16 cellular contexts compared by ENCODE assay signal in the genomic region with DNA sequence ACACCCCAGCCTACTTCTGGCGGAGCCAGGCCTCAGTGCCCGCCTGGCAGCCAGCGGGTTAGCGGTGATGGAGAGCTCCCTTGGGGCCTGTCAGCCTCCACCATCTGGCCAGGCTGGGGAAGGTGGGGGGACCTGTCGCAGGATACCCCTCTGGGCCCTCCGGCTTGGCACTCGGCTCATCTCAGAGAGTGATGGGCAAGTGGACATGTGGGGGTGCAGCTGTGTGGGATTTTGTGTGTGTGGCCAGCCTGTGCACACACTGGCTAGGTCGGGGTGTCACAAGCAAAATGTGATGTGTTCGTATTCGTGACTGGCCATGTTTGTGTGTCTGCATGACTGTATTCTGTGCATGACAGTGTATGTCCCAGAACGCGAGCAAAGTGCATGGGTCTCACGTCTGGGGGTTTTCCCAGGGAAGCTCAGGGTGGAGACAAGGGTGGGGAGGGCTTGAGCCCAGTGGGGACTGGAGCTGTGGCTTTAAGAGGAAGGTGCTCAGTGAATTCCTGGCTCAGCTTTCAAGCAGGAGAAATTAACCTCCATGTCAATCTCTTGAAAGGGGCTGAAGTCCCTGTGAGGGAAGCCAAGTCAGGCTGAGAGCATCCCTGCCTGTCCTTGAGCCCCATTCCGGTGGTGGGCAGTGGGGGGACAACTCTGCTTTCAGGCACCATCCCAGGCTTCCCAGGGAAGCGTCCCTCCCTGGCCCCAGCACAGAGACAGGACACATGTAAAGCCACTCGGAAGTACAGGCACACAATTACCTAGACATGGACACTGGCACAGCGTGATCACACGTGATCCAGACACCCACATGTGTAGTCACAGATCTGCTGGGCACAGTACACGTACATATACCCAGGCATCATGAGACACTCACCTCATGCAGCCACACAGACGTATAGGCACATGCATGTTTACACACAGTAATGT. TPM values are rescaled to one million over a fixed set of nuclear protein-coding genes. Genes with fewer than 3 reads are reported as not detected.
DNase-seq lines count a peak whose midpoint lies in the region; ATAC-seq lines count a peak whose summit lies in the region.
"Had no signal": no experiment of that assay in that cellular context is flagged by ENCODE, and none has a peak within 500 bp of the region (broad histone marks: within the 10 kb centered on the region; RNA-seq: fewer than 3 reads in every experiment).

No MANE protein-coding gene starts in this region.

- H3K4me3 Mint-ChIP-seq in activated CD4-positive, alpha-beta T cell treated with anti-CD3 and anti-CD28 coated beads for 36 hours, result no peak overlapping the region
- no peak overlapping the region for H3K4me3 Mint-ChIP-seq in activated CD4-positive, alpha-beta T cell treated with anti-CD3 and anti-CD28 coated beads, Interleukin-2, amount 10 ng/mL, durations not matched to agents 7 days and 5 days
- H3K4me3 Mint-ChIP-seq: activated naive CD8-positive, alpha-beta T cell treated with anti-CD3 and anti-CD28 coated beads, Interleukin-2, amount 50 U/mL, for 24 hours; dendritic cell treated with granulocyte-macrophage colony-stimulating factor and Interleukin-4, amounts not matched to agents 40 ng/mL and 50 ng/mL, for 4 days had no signal

- DNase-seq in activated CD4-positive, alpha-beta T cell treated with anti-CD3 and anti-CD28 coated beads for 36 hours, result peak; percentile 4
- no peak for DNase-seq in activated CD4-positive, alpha-beta T cell treated with anti-CD3 and anti-CD28 coated beads, Interleukin-2, amount 10 ng/mL, durations not matched to agents 7 days and 5 days
- DNase-seq in NCI-H446 treated with DMSO at 0.1 percent for 48 hours (lab: John Stamatoyannopoulos, UW) (peak; percentile 37), glomerular visceral epithelial cell (ENCODE audit: extremely low spot score) (peak; percentile 67), substantia nigra (lab: John Stamatoyannopoulos, UW) (no peak), hypothalamus (lab: John Stamatoyannopoulos, UW) (no peak), left cardiac atrium (no peak)
- DNase-seq: activated naive CD8-positive, alpha-beta T cell treated with anti-CD3 and anti-CD28 coated beads, Interleukin-2, amount 50 U/mL, for 24 hours; EL; HCEC 1CT; NCI-H1048; small intestine had no signal

- intact Hi-C loops in activated CD4-positive, alpha-beta T cell treated with anti-CD3 and anti-CD28 coated beads for 36 hours (cut with DNase I, micrococcal nuclease), result no loop called here
- intact Hi-C loops in left cardiac atrium (cut with DNase I), result loop anchor here in 1 of 2 donors (10.0 kb wide), 1 partner anchor 70 kb away; no protein-coding TSS in a partner anchor

- H3K27ac Mint-ChIP-seq in activated CD4-positive, alpha-beta T cell treated with anti-CD3 and anti-CD28 coated beads for 36 hours, result no peak overlapping the region
- no peak overlapping the region for H3K27ac Mint-ChIP-seq in activated CD4-positive, alpha-beta T cell treated with anti-CD3 and anti-CD28 coated beads, Interleukin-2, amount 10 ng/mL, durations not matched to agents 7 days and 5 days
- H3K27ac Mint-ChIP-seq: activated naive CD8-positive, alpha-beta T cell treated with anti-CD3 and anti-CD28 coated beads, Interleukin-2, amount 50 U/mL, for 24 hours; dendritic cell treated with granulocyte-macrophage colony-stimulating factor and Interleukin-4, amounts not matched to agents 40 ng/mL and 50 ng/mL, for 4 days had no signal

- ATAC-seq in activated CD4-positive, alpha-beta T cell treated with anti-CD3 and anti-CD28 coated beads for 36 hours, result no peak
- ATAC-seq in esophagus mucosa, result no peak
- no peak for ATAC-seq in left cardiac atrium
- ATAC-seq: activated naive CD8-positive, alpha-beta T cell treated with anti-CD3 and anti-CD28 coated beads, Interleukin-2, amount 50 U/mL, for 24 hours had no signal

- CTCF ChIA-PET in activated CD4-positive, alpha-beta T cell treated with anti-CD3 and anti-CD28 coated beads for 36 hours (lab: Charles Lee), result interaction anchor here (0.7 to 1.4 kb wide), 2 partner anchors 115 to 614 kb away, joined by 3 read pairs; no protein-coding TSS in a partner anchor
- CTCF ChIA-PET in activated CD4-positive, alpha-beta T cell treated with anti-CD3 and anti-CD28 coated beads, Interleukin-2, amount 10 ng/mL, durations not matched to agents 7 days and 5 days (lab: Charles Lee), result interaction anchor here (0.6 to 1.4 kb wide), 2 partner anchors 22 to 288 kb away, joined by 3 to 5 read pairs; partner anchors contain the start of gene TMEM39B

- no peaks in the 10 kb centered on the region for H3K27me3 Mint-ChIP-seq in activated CD4-positive, alpha-beta T cell treated with anti-CD3 and anti-CD28 coated beads for 36 hours
- peaks cover 2% of the 10 kb centered on the region for H3K27me3 Mint-ChIP-seq in activated CD4-positive, alpha-beta T cell treated with anti-CD3 and anti-CD28 coated beads, Interleukin-2, amount 10 ng/mL, durations not matched to agents 7 days and 5 days
- H3K27me3 Mint-ChIP-seq: activated naive CD8-positive, alpha-beta T cell treated with anti-CD3 and anti-CD28 coated beads, Interleukin-2, amount 50 U/mL, for 24 hours had no signal

- POLR2A ChIA-PET in activated CD4-positive, alpha-beta T cell treated with anti-CD3 and anti-CD28 coated beads for 36 hours (lab: Charles Lee), result interaction anchor here (0.6 kb wide), 1 partner anchor 144 kb away, joined by 3 read pairs; no protein-coding TSS in a partner anchor
- POLR2A ChIA-PET in activated CD4-positive, alpha-beta T cell treated with anti-CD3 and anti-CD28 coated beads, Interleukin-2, amount 10 ng/mL, durations not matched to agents 7 days and 5 days (lab: Charles Lee), result no interaction called here

- H3K9me3 Mint-ChIP-seq in activated CD4-positive, alpha-beta T cell treated with anti-CD3 and anti-CD28 coated beads for 36 hours (ENCODE audit: low read depth), result no peaks in the 10 kb centered on the region
- no peaks in the 10 kb centered on the region for H3K9me3 Mint-ChIP-seq in activated CD4-positive, alpha-beta T cell treated with anti-CD3 and anti-CD28 coated beads, Interleukin-2, amount 10 ng/mL, durations not matched to agents 7 days and 5 days
- H3K9me3 Mint-ChIP-seq: activated naive CD8-positive, alpha-beta T cell treated with anti-CD3 and anti-CD28 coated beads, Interleukin-2, amount 50 U/mL, for 24 hours; dendritic cell treated with granulocyte-macrophage colony-stimulating factor and Interleukin-4, amounts not matched to agents 40 ng/mL and 50 ng/mL, for 4 days had no signal

- no peaks in the 10 kb centered on the region for H3K36me3 Mint-ChIP-seq in activated CD4-positive, alpha-beta T cell treated with anti-CD3 and anti-CD28 coated beads for 36 hours (ENCODE audit: low read depth)
- H3K36me3 Mint-ChIP-seq in activated CD4-positive, alpha-beta T cell treated with anti-CD3 and anti-CD28 coated beads, Interleukin-2, amount 10 ng/mL, durations not matched to agents 7 days and 5 days (ENCODE audit: low read depth), result no peaks in the 10 kb centered on the region

- peak overlapping the region; percentile 33 for H3K27ac ChIP-seq in substantia nigra (ENCODE audit: low read depth, low read length, poor library complexity, severe bottlenecking)
- H3K27ac ChIP-seq: tibial artery had no signal

- H3K4me1 Mint-ChIP-seq in activated CD4-positive, alpha-beta T cell treated with anti-CD3 and anti-CD28 coated beads for 36 hours, result peaks cover 10% of the 10 kb centered on the region
- H3K4me1 Mint-ChIP-seq in activated CD4-positive, alpha-beta T cell treated with anti-CD3 and anti-CD28 coated beads, Interleukin-2, amount 10 ng/mL, durations not matched to agents 7 days and 5 days, result peaks cover 15% of the 10 kb centered on the region

RNA-seq across cellular contexts. Expression of gene ADGRB2, which starts 21.1 kb away (rescaled TPM):
- total RNA-seq in activated CD4-positive, alpha-beta T cell treated with anti-CD3 and anti-CD28 coated beads for 36 hours, result 1 to 10 TPM; 1.2 TPM
- total RNA-seq in activated CD4-positive, alpha-beta T cell treated with anti-CD3 and anti-CD28 coated beads, Interleukin-2, amount 10 ng/mL, durations not matched to agents 7 days and 5 days, result under 1 TPM; 0.27 to 0.31 TPM
- total RNA-seq in esophagus mucosa (0.24 TPM), left cardiac atrium (10 to 100 TPM; 14.0 to 18.7 TPM)

RNA-seq across cellular contexts. Expression of gene SPOCD1, which starts 30.5 kb away (rescaled TPM):
- under 1 TPM; 0.79 to 0.91 TPM for total RNA-seq in activated CD4-positive, alpha-beta T cell treated with anti-CD3 and anti-CD28 coated beads for 36 hours
- under 1 TPM; 0.08 to 0.25 TPM for total RNA-seq in activated CD4-positive, alpha-beta T cell treated with anti-CD3 and anti-CD28 coated beads, Interleukin-2, amount 10 ng/mL, durations not matched to agents 7 days and 5 days
- 0.68 TPM for total RNA-seq in esophagus mucosa
- 1 to 10 TPM in 1 of 2 donors, under 1 TPM in 1; 0.18 to 1.2 TPM for total RNA-seq in left cardiac atrium
- total RNA-seq: activated CD8-positive, alpha-beta memory T cell treated with anti-CD3 and anti-CD28 coated beads for 36 hours had no signal

Comparison
In these comparisons a context has a peak if more than half of its experiments do, and no peak if none do; other contexts are left out.
1. DNase-seq: peak in activated CD4-positive, alpha-beta T cell treated with anti-CD3 and anti-CD28 coated beads for 36 hours (single experiment), NCI-H446 treated with DMSO at 0.1 percent for 48 hours (single experiment) and glomerular visceral epithelial cell (single experiment); none in activated CD4-positive, alpha-beta T cell treated with anti-CD3 and anti-CD28 coated beads, Interleukin-2, amount 10 ng/mL, durations not matched to agents 7 days and 5 days (single experiment), substantia nigra (0 of 49), hypothalamus (0 of 51) and left cardiac atrium (single experiment).
2. RNA of gene ADGRB2, which starts 21.1 kb away (total RNA-seq): 14.0 to 18.7 TPM in left cardiac atrium; 1.2 TPM in activated CD4-positive, alpha-beta T cell treated with anti-CD3 and anti-CD28 coated beads for 36 hours, 0.27 to 0.31 TPM in activated CD4-positive, alpha-beta T cell treated with anti-CD3 and anti-CD28 coated beads, Interleukin-2, amount 10 ng/mL, durations not matched to agents 7 days and 5 days and 0.24 TPM in esophagus mucosa (single experiment); every median in the first group is over 4 times any median in the second.